ENCODE assay signal across 1 cellular context in genomic region chr3:37899711-37900306, GRCh38.
TF ChIP-seq lines count a peak whose summit lies in the region.

No MANE protein-coding gene starts in this region.

TF ChIP-seq in GM23338, 12 proteins besides CTCF, POLR2A, EP300 and RAD21:
- TF ChIP-seq REST (IDR thresholded peaks at IDR 0.05; ENCODE audit: unreplicated experiment): no peak
- TF ChIP-seq, protein P1, sequence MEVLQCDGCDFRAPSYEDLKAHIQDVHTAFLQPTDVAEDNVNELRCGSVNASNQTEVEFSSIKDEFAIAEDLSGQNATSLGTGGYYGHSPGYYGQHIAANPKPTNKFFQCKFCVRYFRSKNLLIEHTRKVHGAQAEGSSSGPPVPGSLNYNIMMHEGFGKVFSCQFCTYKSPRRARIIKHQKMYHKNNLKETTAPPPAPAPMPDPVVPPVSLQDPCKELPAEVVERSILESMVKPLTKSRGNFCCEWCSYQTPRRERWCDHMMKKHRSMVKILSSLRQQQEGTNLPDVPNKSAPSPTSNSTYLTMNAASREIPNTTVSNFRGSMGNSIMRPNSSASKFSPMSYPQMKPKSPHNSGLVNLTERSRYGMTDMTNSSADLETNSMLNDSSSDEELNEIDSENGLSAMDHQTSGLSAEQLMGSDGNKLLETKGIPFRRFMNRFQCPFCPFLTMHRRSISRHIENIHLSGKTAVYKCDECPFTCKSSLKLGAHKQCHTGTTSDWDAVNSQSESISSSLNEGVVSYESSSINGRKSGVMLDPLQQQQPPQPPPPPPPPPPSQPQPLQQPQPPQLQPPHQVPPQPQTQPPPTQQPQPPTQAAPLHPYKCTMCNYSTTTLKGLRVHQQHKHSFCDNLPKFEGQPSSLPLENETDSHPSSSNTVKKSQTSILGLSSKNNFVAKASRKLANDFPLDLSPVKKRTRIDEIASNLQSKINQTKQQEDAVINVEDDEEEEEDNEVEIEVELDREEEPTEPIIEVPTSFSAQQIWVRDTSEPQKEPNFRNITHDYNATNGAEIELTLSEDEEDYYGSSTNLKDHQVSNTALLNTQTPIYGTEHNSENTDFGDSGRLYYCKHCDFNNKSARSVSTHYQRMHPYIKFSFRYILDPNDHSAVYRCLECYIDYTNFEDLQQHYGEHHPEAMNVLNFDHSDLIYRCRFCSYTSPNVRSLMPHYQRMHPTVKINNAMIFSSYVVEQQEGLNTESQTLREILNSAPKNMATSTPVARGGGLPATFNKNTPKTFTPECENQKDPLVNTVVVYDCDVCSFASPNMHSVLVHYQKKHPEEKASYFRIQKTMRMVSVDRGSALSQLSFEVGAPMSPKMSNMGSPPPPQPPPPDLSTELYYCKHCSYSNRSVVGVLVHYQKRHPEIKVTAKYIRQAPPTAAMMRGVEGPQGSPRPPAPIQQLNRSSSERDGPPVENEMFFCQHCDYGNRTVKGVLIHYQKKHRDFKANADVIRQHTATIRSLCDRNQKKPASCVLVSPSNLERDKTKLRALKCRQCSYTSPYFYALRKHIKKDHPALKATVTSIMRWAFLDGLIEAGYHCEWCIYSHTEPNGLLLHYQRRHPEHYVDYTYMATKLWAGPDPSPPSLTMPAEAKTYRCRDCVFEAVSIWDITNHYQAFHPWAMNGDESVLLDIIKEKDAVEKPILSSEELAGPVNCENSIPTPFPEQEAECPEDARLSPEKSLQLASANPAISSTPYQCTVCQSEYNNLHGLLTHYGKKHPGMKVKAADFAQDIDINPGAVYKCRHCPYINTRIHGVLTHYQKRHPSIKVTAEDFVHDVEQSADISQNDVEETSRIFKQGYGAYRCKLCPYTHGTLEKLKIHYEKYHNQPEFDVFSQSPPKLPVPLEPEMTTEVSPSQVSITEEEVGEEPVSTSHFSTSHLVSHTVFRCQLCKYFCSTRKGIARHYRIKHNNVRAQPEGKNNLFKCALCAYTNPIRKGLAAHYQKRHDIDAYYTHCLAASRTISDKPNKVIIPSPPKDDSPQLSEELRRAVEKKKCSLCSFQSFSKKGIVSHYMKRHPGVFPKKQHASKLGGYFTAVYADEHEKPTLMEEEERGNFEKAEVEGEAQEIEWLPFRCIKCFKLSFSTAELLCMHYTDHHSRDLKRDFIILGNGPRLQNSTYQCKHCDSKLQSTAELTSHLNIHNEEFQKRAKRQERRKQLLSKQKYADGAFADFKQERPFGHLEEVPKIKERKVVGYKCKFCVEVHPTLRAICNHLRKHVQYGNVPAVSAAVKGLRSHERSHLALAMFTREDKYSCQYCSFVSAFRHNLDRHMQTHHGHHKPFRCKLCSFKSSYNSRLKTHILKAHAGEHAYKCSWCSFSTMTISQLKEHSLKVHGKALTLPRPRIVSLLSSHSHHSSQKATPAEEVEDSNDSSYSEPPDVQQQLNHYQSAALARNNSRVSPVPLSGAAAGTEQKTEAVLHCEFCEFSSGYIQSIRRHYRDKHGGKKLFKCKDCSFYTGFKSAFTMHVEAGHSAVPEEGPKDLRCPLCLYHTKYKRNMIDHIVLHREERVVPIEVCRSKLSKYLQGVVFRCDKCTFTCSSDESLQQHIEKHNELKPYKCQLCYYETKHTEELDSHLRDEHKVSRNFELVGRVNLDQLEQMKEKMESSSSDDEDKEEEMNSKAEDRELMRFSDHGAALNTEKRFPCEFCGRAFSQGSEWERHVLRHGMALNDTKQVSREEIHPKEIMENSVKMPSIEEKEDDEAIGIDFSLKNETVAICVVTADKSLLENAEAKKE (CRISPR knock-in tag; IDR thresholded peaks at IDR 0.05): no peak
- no peak for TF ChIP-seq ZNF114 (CRISPR knock-in tag; IDR thresholded peaks at IDR 0.05)
- TF ChIP-seq NANOG (IDR thresholded peaks at IDR 0.05; ENCODE audit: borderline replicate concordance): no peak
- no peak for TF ChIP-seq STAT1 (IDR thresholded peaks at IDR 0.05; ENCODE audit: unreplicated experiment)
- no peak for TF ChIP-seq POLR2AphosphoS5 (IDR thresholded peaks at IDR 0.05; ENCODE audit: low read depth)
- no peak for TF ChIP-seq JUNB (IDR thresholded peaks at IDR 0.05; ENCODE audit: unreplicated experiment)
- TF ChIP-seq ZNF331 (CRISPR knock-in tag; IDR thresholded peaks at IDR 0.05; ENCODE audit: low read depth): no peak
- TF ChIP-seq EZH2phosphoT487 (IDR thresholded peaks at IDR 0.05; ENCODE audit: unreplicated experiment): no peak
- TF ChIP-seq CREB1 (CRISPR knock-in tag; IDR thresholded peaks at IDR 0.05; ENCODE audit: low read depth): no peak
- no peak for TF ChIP-seq EZH2 (IDR thresholded peaks at IDR 0.05; ENCODE audit: low read depth, unreplicated experiment)
- no peak for TF ChIP-seq ETS1 (IDR thresholded peaks at IDR 0.05)
TF ChIP-seq in GM23338: peak in this region for 0.
